Comparison of ENCODE assay signal across 23 cellular contexts in the genomic region with DNA sequence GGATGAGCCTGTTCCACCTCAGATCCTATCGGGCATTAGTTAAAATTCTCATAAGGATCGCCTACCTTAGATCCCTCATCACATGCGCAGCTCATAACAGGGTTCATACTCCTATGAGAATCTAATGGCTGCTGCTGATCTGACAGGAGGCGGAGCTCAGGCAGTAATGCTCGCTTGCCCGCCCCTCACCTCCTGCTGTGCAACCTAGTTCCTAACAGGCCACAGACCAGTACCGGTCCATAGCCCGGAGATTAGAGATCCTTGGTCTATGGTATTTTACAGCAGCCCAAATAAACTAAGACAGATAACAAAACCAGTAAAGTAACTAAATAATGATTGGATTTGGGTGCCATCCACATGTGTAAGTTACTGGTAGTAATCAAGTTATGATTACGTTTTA.
"Had no signal": no experiment of that assay in that cellular context is flagged by ENCODE, and none has a peak within 500 bp of the region (broad histone marks: within the 10 kb centered on the region; RNA-seq: fewer than 3 reads in every experiment).

No MANE protein-coding gene starts in this region.

- H3K27me3 ChIP-seq: ascending aorta, cardiac muscle cell, colonic mucosa, spleen, tibial nerve had no signal

- H3K9me3 Mint-ChIP-seq: activated CD4-positive, alpha-beta memory T cell treated with anti-CD3 and anti-CD28 coated beads, Interleukin-2, amount 10 ng/mL, durations not matched to agents 7 days and 5 days; activated CD4-positive, alpha-beta T cell treated with anti-CD3 and anti-CD28 coated beads, Interleukin-2, amount 10 ng/mL, durations not matched to agents 7 days and 5 days; natural killer cell; T-helper 1 cell treated with Interleukin-12 subunit alpha and Interleukin-12 subunit beta and Interleukin-4 antibody, amounts not matched to agents 30 μg/mL and 1 μg/mL, for 36 hours had no signal

- H3K27ac Mint-ChIP-seq: activated CD4-positive, alpha-beta memory T cell treated with anti-CD3 and anti-CD28 coated beads, Interleukin-2, amount 10 ng/mL, durations not matched to agents 7 days and 5 days; activated CD4-positive, alpha-beta T cell treated with anti-CD3 and anti-CD28 coated beads, Interleukin-2, amount 10 ng/mL, durations not matched to agents 7 days and 5 days; activated naive CD8-positive, alpha-beta T cell treated with anti-CD3 and anti-CD28 coated beads for 36 hours; natural killer cell; T-helper 1 cell treated with Interleukin-12 subunit alpha and Interleukin-12 subunit beta and Interleukin-4 antibody, amounts not matched to agents 30 μg/mL and 1 μg/mL, for 36 hours had no signal

- H3K27me3 Mint-ChIP-seq: activated CD4-positive, alpha-beta memory T cell treated with anti-CD3 and anti-CD28 coated beads, Interleukin-2, amount 10 ng/mL, durations not matched to agents 7 days and 5 days; activated CD4-positive, alpha-beta T cell treated with anti-CD3 and anti-CD28 coated beads, Interleukin-2, amount 10 ng/mL, durations not matched to agents 7 days and 5 days; activated naive CD8-positive, alpha-beta T cell treated with anti-CD3 and anti-CD28 coated beads for 36 hours; brain had no signal

- H3K4me3 ChIP-seq: ascending aorta, cardiac muscle cell, colonic mucosa, spleen, tibial nerve had no signal

- H3K4me3 Mint-ChIP-seq: activated CD4-positive, alpha-beta memory T cell treated with anti-CD3 and anti-CD28 coated beads, Interleukin-2, amount 10 ng/mL, durations not matched to agents 7 days and 5 days; activated CD4-positive, alpha-beta T cell treated with anti-CD3 and anti-CD28 coated beads, Interleukin-2, amount 10 ng/mL, durations not matched to agents 7 days and 5 days; activated naive CD8-positive, alpha-beta T cell treated with anti-CD3 and anti-CD28 coated beads for 36 hours; brain; natural killer cell; T-helper 1 cell treated with Interleukin-12 subunit alpha and Interleukin-12 subunit beta and Interleukin-4 antibody, amounts not matched to agents 30 μg/mL and 1 μg/mL, for 36 hours had no signal

- ATAC-seq: left colon, natural killer cell had no signal

- FAIRE-seq: frontal cortex had no signal

- DNase-seq: activated CD4-positive, alpha-beta memory T cell treated with anti-CD3 and anti-CD28 coated beads, Interleukin-2, amount 10 ng/mL, durations not matched to agents 7 days and 5 days; activated CD4-positive, alpha-beta T cell treated with anti-CD3 and anti-CD28 coated beads for 1 hour; activated CD4-positive, alpha-beta T cell treated with anti-CD3 and anti-CD28 coated beads, Interleukin-2, amount 10 ng/mL, durations not matched to agents 7 days and 5 days; activated effector memory CD4-positive, alpha-beta T cell treated with Interleukin-2 at 50 U/mL for 16 hours; activated naive CD4-positive, alpha-beta T cell treated with Interleukin-2 at 50 U/mL for 16 hours; activated naive CD8-positive, alpha-beta T cell treated with anti-CD3 and anti-CD28 coated beads for 36 hours; cerebellar nuclear complex; colonic mucosa; effector CD8-positive, alpha-beta T cell; islet precursor cell; left colon; natural killer cell; posterior cingulate gyrus; right cardiac atrium; spleen; stimulated activated naive CD4-positive, alpha-beta T cell; T-helper 9 cell had no signal

- H3K36me3 ChIP-seq: ascending aorta, cardiac muscle cell, colonic mucosa, tibial nerve had no signal

- H3K36me3 Mint-ChIP-seq: natural killer cell had no signal

- H3K27ac ChIP-seq: ascending aorta, cardiac muscle cell, colonic mucosa, spleen, tibial nerve had no signal

- H3K9me3 ChIP-seq: ascending aorta, colonic mucosa, spleen, tibial nerve had no signal
